9 cellular contexts compared by ENCODE assay signal in the genomic region with DNA sequence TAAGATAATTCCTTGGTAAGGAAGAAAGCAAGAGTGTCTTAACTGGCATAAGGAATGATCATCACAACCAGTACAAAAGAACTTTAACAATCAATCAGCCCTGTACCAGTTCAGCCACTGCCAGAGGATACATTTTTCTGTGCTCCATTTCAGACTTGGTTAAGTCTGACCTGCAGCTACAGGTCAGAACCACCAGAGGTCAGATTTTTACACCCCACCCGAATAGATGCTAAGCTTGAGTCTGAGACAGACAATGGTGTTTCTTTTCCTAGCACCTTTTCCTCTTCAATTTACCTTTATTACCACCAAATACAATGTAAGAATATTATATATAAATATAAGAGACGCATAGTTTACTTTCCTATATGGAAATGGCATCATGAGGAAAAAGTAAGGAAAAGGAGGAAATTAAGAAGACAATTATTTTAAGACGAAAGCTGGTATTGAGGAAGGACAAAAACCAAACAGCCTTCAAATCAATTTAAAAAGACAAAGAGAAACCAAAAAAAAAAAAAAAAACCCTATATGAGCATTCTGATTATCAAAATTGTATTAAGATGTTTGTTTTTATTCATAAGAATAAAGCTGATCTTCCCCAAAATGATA.
DNase-seq lines count a peak whose midpoint lies in the region; ATAC-seq, FAIRE-seq and TF ChIP-seq lines count a peak whose summit lies in the region.
"Had no signal": no experiment of that assay in that cellular context is flagged by ENCODE, and none has a peak within 500 bp of the region (broad histone marks: within the 10 kb centered on the region; RNA-seq: fewer than 3 reads in every experiment).

No MANE protein-coding gene starts in this region.

- H3K79me2 ChIP-seq in H9 (ENCODE audit: insufficient read depth, low read length): no peaks in the 10 kb centered on the region

- no peak overlapping the region for H2BK20ac ChIP-seq in H9 (ENCODE audit: low read depth, low read length, poor library complexity, severe bottlenecking)

- H3K36me3 Mint-ChIP-seq in H9 (ENCODE audit: insufficient read depth in 1 of 3, low read depth in 3 of 3): no peaks in the 10 kb centered on the region
- H3K36me3 Mint-ChIP-seq: naive thymus-derived CD8-positive, alpha-beta T cell had no signal

- peak; percentile 15 to 82 (median 71) for ATAC-seq in heart left ventricle

- H3K36me3 ChIP-seq in heart left ventricle: no peaks in the 10 kb centered on the region
- no peaks in the 10 kb centered on the region for H3K36me3 ChIP-seq in small intestine (ENCODE audit: control insufficient read depth in 2 of 2, insufficient read depth in 2 of 2, low read length in 2 of 2)

- H4K20me1 ChIP-seq in H9 (ENCODE audit: control insufficient read depth, insufficient read depth, insufficient read length): no peaks in the 10 kb centered on the region

- no peaks in the 10 kb centered on the region for H3K79me1 ChIP-seq in H9 (ENCODE audit: insufficient read depth, low read depth, low read length, poor library complexity, severe bottlenecking)

- no CpG with 5 or more reads among the region's 3 CpGs for WGBS in H9 (ENCODE audit: extremely low coverage, insufficient read length, low lambda C conversion rate)
- 31 to 36% (median 33%) methylated on average over 3 of the region's 3 CpGs for WGBS in heart left ventricle, 4 donors
- 30 to 39% (median 35%) methylated on average over 3 of the region's 3 CpGs for WGBS in small intestine, 3 donors

- H3K9me3 ChIP-seq in H9 (ENCODE audit: control insufficient read depth, low read depth, low read length): no peaks in the 10 kb centered on the region
- H3K9me3 ChIP-seq in heart left ventricle: no peaks in the 10 kb centered on the region
- no peaks in the 10 kb centered on the region for H3K9me3 ChIP-seq in small intestine (ENCODE audit: control insufficient read depth, low read depth)

- no peak overlapping the region for H2AK5ac ChIP-seq in H9 (ENCODE audit: insufficient read length, low read length)

- DNase-seq in AG08396 (ENCODE audit: low spot score): peak; percentile 72
- peak; percentile 69 for DNase-seq in GM12865 (ENCODE audit: low read depth)
- peak; percentile 40 for DNase-seq in H9
- DNase-seq in Jurkat, Clone E6-1 (ENCODE audit: low read depth, low spot score): peak; percentile 26
- DNase-seq in heart left ventricle: no peak
- DNase-seq in small intestine: peak; percentile 49
- DNase-seq in NCI-H187 treated with DMSO at 0.1 percent for 48 hours (lab: John Stamatoyannopoulos, UW): no peak

- no peak overlapping the region for H2BK12ac ChIP-seq in H9 (ENCODE audit: insufficient read length, low read depth, low read length)

- H3K4me3 Mint-ChIP-seq in H9: no peak overlapping the region
- H3K4me3 Mint-ChIP-seq: naive thymus-derived CD8-positive, alpha-beta T cell had no signal

- H3K27me3 Mint-ChIP-seq in H9 (ENCODE audit: low read depth): peaks cover 10% of the 10 kb centered on the region

- no peak for FAIRE-seq in small intestine (lab: Jason Lieb, UNC)

- H3K9me3 Mint-ChIP-seq in H9: no peaks in the 10 kb centered on the region

- peaks cover 6 to 11% of the 10 kb centered on the region in 2 experiments for H3K4me1 Mint-ChIP-seq in H9

- H3K4me1 ChIP-seq in H9 (ENCODE audit: insufficient read depth, low read length): no peaks in the 10 kb centered on the region
- peaks cover 0 to 17% (median 0%) of the 10 kb centered on the region in 12 donors for H3K4me1 ChIP-seq in heart left ventricle
- H3K4me1 ChIP-seq in small intestine (ENCODE audit: control insufficient read depth in 2 of 2, insufficient read depth in 1 of 2, low read depth in 1 of 2, low read length in 1 of 2): no peaks in the 10 kb centered on the region

- H3K9ac ChIP-seq in H9 (ENCODE audit: extremely low read depth, insufficient read length, low read length): no peak overlapping the region

- H3K27ac ChIP-seq in H9 (ENCODE audit: insufficient read length, low read depth, low read length) (no peak overlapping the region), VCaP (peak overlapping the region; percentile 37), heart left ventricle (no peak overlapping the region), small intestine (ENCODE audit: low read depth in 1 of 2, low read length in 1 of 2) (no peak overlapping the region)

- H4K5ac ChIP-seq in H9 (ENCODE audit: insufficient read length, low read depth, low read length): no peak overlapping the region

- H3K14ac ChIP-seq in H9 (ENCODE audit: insufficient read depth, low read length): no peak overlapping the region

- H3K4me3 ChIP-seq in GM12865 (ENCODE audit: low read depth, low read length) (no peak overlapping the region), heart left ventricle (no peak overlapping the region), small intestine (ENCODE audit: low read depth in 1 of 2, low read length in 2 of 2) (no peak overlapping the region)
- no peak overlapping the region for H3K4me3 ChIP-seq in Jurkat, Clone E6-1 (ENCODE audit: low read length)

- TF ChIP-seq POLR2A in heart left ventricle (IDR thresholded peaks at IDR 0.05): no peak

- H3K23ac ChIP-seq in H9 (ENCODE audit: insufficient read length, low read depth, low read length): no peak overlapping the region

- H2BK5ac ChIP-seq in H9 (ENCODE audit: insufficient read length, low read length): no peak overlapping the region

- no peak overlapping the region for H3K4me2 ChIP-seq in H9 (ENCODE audit: insufficient read depth, insufficient read length, low read length)

- H3T11ph ChIP-seq in H9 (ENCODE audit: low read length): no peak overlapping the region

- no peak overlapping the region for H2BK120ac ChIP-seq in H9 (ENCODE audit: low read depth, low read length, poor library complexity, severe bottlenecking)

- no peak overlapping the region for H3K56ac ChIP-seq in H9 (ENCODE audit: insufficient read length, low read depth, low read length)

- no peak overlapping the region for H4K91ac ChIP-seq in H9 (ENCODE audit: insufficient read length, low read depth, low read length)

- intact Hi-C loops in heart left ventricle (cut with DNase I): loop anchor here in 8 of 10 donors (1.0 to 10.0 kb wide), 8 partner anchors 154 to 431 kb away; a partner anchor contains a TSS

- H3K4ac ChIP-seq in H9 (ENCODE audit: low read depth, low read length): no peak overlapping the region

- H3K18ac ChIP-seq in H9 (ENCODE audit: insufficient read length, low read depth, low read length): no peak overlapping the region

- TF ChIP-seq CTCF in GM12865 (IDR thresholded peaks at IDR 0.05; ENCODE audit: insufficient read depth, low read depth, low read length, missing control alignments) (peak; percentile 84), H9 (conservative IDR thresholded peaks at IDR 0.05) (peak; percentile 82), VCaP (conservative IDR thresholded peaks at IDR 0.05) (peak; percentile 88), heart left ventricle (IDR thresholded peaks at IDR 0.05) (peak; percentile 59 to 85 (median 74))

- H2AFZ ChIP-seq in H9 (ENCODE audit: low read length): no peak overlapping the region

- H2BK15ac ChIP-seq in H9 (ENCODE audit: low read depth, low read length): no peak overlapping the region

- H3K27ac Mint-ChIP-seq in H9: no peak overlapping the region
- H3K27ac Mint-ChIP-seq: naive thymus-derived CD8-positive, alpha-beta T cell had no signal

- no peaks in the 10 kb centered on the region for H3K23me2 ChIP-seq in H9 (ENCODE audit: insufficient read length, low read depth, low read length, poor library complexity, severe bottlenecking)

- H4K8ac ChIP-seq in H9 (replicated peaks; ENCODE audit: insufficient read length, low read depth, low read length): no peak overlapping the region

- H3K27me3 ChIP-seq in H9 (ENCODE audit: insufficient read depth, low read length): no peaks in the 10 kb centered on the region
- H3K27me3 ChIP-seq in heart left ventricle: peaks cover 0 to 4% (median 0%) of the 10 kb centered on the region in 9 donors
- H3K27me3 ChIP-seq in small intestine (ENCODE audit: control insufficient read depth in 2 of 2, insufficient read depth in 2 of 2, low read length in 2 of 2): peaks cover 0 to 3% of the 10 kb centered on the region in 2 donors

Comparison
In these comparisons a context has a peak if more than half of its experiments do, and no peak if none do; other contexts are left out.
1. DNase-seq: peak in AG08396 (single experiment), GM12865 (single experiment), H9 (single experiment), Jurkat, Clone E6-1 (single experiment) and small intestine (single experiment); none in heart left ventricle (0 of 5) and NCI-H187 treated with DMSO at 0.1 percent for 48 hours (single experiment).
2. Peak in every context shown above with its lines, with median percentiles within 50 percentile points of each other: CTCF ChIP-seq.